In genomic region chrX:52907137-52907536, GRCh38 we compare ENCODE assay signal across 10 cellular contexts. TPM values are rescaled to one million over a fixed set of nuclear protein-coding genes. Genes with fewer than 3 reads are reported as not detected.
"Had no signal": no experiment of that assay in that cellular context is flagged by ENCODE, and none has a peak within 500 bp of the region (broad histone marks: within the 10 kb centered on the region; RNA-seq: fewer than 3 reads in every experiment).

No MANE protein-coding gene starts in this region.

RNA-seq across cellular contexts. Expression of gene XAGE3, which starts 39.3 kb away (rescaled TPM):
- total RNA-seq: OCI-LY7, PC-3, PC-9, Peyer's patch, Right ventricle myocardium inferior, Right ventricle myocardium superior, RPMI7951, SJCRH30, SJSA1, SK-MEL-5 had no signal
